8 cellular contexts compared by ENCODE assay signal in the genomic region with DNA sequence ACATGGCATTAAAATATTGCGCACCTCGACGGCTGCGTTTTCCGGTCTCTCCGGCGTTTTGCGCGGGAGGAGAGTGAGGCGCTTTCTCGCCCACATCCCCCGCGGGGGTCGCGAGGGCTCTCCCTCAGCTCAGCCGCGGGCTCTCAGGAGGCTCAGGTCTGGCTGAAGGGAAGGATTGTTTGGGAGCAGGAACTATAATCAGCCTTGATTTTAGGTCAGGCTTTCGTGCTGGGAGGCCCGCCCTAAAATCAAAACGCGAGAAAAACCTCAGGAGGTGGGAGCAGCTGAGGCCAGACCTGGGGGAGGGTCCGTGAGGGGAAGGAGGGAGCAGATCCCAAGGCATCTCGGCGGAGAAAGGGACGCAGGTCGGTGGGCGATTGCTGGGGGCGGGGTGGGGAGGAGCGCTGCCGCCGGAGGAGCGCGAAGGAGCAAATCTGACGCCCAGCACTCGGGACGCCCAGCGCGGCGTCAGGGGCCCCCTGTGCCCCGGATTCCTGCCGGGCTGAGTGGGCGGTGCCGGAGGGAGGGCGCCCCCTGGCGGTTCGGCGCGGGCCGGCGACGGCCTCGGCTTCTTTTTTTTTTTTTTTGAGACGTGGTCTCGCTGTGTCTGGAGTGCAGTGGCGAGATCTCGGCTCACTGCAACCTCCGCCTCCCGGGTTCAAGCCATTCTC. TPM values are rescaled to one million over a fixed set of nuclear protein-coding genes. Genes with fewer than 3 reads are reported as not detected.
DNase-seq lines count a peak whose midpoint lies in the region; ATAC-seq and TF ChIP-seq lines count a peak whose summit lies in the region.

No MANE protein-coding gene starts in this region.

- peak; percentile 72 to 84 (median 79) for DNase-seq in CD8-positive, alpha-beta memory T cell
- DNase-seq in SKM-1 (lab: John Stamatoyannopoulos, UW; ENCODE audit: unreplicated experiment) (peak; percentile 25), cardiac muscle cell (ENCODE audit: low read depth in 1 of 2, low spot score in 1 of 2) (peak; percentile 85 to 91), thyroid gland (peak; percentile 70 to 75), NK-92 (lab: John Stamatoyannopoulos, UW; ENCODE audit: unreplicated experiment) (no peak)
- peak; percentile 81 to 92 for DNase-seq in activated naive CD4-positive, alpha-beta T cell treated with anti-CD3 and anti-CD28 coated beads, Interleukin-2, amount 50 U/mL, for 72 hours (ENCODE audit: low spot score in 2 of 2)

- POLR2A ChIA-PET in CD8-positive, alpha-beta memory T cell (lab: Charles Lee), result no interaction called here

- peak overlapping the region; percentile 66 to 92 (median 86) for H3K4me3 Mint-ChIP-seq in CD8-positive, alpha-beta memory T cell

- no peak overlapping the region for H3K9ac ChIP-seq in parathyroid adenoma

- H2AFZ ChIP-seq in parathyroid adenoma, result peak overlapping the region; percentile 94

- H3K36me3 ChIP-seq in CD8-positive, alpha-beta memory T cell (ENCODE audit: insufficient read depth, low read length), result no peaks in the 10 kb centered on the region
- H3K36me3 ChIP-seq in cardiac muscle cell, result no peaks in the 10 kb centered on the region
- H3K36me3 ChIP-seq in parathyroid adenoma (ENCODE audit: control insufficient read depth, insufficient read depth, low read length), result no peaks in the 10 kb centered on the region
- H3K36me3 ChIP-seq in thyroid gland, result no peaks in the 10 kb centered on the region

- CTCF ChIA-PET in CD8-positive, alpha-beta memory T cell (lab: Charles Lee), result interaction anchor here (0.7 to 3.3 kb wide), 5 partner anchors 10 to 495 kb away, joined by 3 to 21 read pairs (median 3); no protein-coding TSS in a partner anchor

- peak; percentile 62 for ATAC-seq in HG03342 (IDR thresholded peaks at IDR 0.05; ENCODE audit: unreplicated experiment)
- peak; percentile 91 for ATAC-seq in activated naive CD4-positive, alpha-beta T cell treated with anti-CD3 and anti-CD28 coated beads, Interleukin-2, amount 50 U/mL, for 72 hours

- TF ChIP-seq POLR2A in thyroid gland (IDR thresholded peaks at IDR 0.05), result no peak

- H3K79me2 ChIP-seq in parathyroid adenoma, result no peaks in the 10 kb centered on the region

- H3K9me3 ChIP-seq in CD8-positive, alpha-beta memory T cell (ENCODE audit: low read length), result no peaks in the 10 kb centered on the region
- H3K9me3 ChIP-seq in cardiac muscle cell (ENCODE audit: low read depth), result no peaks in the 10 kb centered on the region
- H3K9me3 ChIP-seq in parathyroid adenoma (ENCODE audit: control insufficient read depth, low read length), result no peaks in the 10 kb centered on the region
- no peaks in the 10 kb centered on the region for H3K9me3 ChIP-seq in thyroid gland

- no peaks in the 10 kb centered on the region for H3K36me3 Mint-ChIP-seq in CD8-positive, alpha-beta memory T cell
- H3K36me3 Mint-ChIP-seq in activated naive CD4-positive, alpha-beta T cell treated with anti-CD3 and anti-CD28 coated beads, Interleukin-2, amount 50 U/mL, for 72 hours, result no peaks in the 10 kb centered on the region

- peak overlapping the region in 7 of 8 donors; percentile 19 to 96 (median 78) for H3K27ac Mint-ChIP-seq in CD8-positive, alpha-beta memory T cell
- H3K27ac Mint-ChIP-seq in activated naive CD4-positive, alpha-beta T cell treated with anti-CD3 and anti-CD28 coated beads, Interleukin-2, amount 50 U/mL, for 72 hours, result peak overlapping the region; percentile 41 to 82

- peaks cover 12 to 26% (median 21%) of the 10 kb centered on the region in 3 donors for H3K4me1 Mint-ChIP-seq in CD8-positive, alpha-beta memory T cell

- no peak overlapping the region for H3K27ac ChIP-seq in CD8-positive, alpha-beta memory T cell (ENCODE audit: low read depth, low read length)
- H3K27ac ChIP-seq in cardiac muscle cell (peak overlapping the region; percentile 74), parathyroid adenoma (peak overlapping the region; percentile 3), thyroid gland (peak overlapping the region; percentile 53 to 70 (median 59))

- TF ChIP-seq CTCF in cardiac muscle cell (IDR thresholded peaks at IDR 0.05; ENCODE audit: low read depth, low read length) (peak; percentile 81), parathyroid adenoma (IDR thresholded peaks at IDR 0.05) (peak; percentile 93), thyroid gland (IDR thresholded peaks at IDR 0.05) (peak; percentile 70 to 92 (median 76))

- peaks cover 6% of the 10 kb centered on the region for H3K4me1 ChIP-seq in CD8-positive, alpha-beta memory T cell (ENCODE audit: insufficient read depth, low read length)
- H3K4me1 ChIP-seq in cardiac muscle cell (ENCODE audit: low read depth), result peaks cover 11% of the 10 kb centered on the region
- peaks cover 8% of the 10 kb centered on the region for H3K4me1 ChIP-seq in parathyroid adenoma
- H3K4me1 ChIP-seq in thyroid gland, result peaks cover 6 to 9% of the 10 kb centered on the region in 2 donors

- peak overlapping the region; percentile 74 for H3K4me2 ChIP-seq in parathyroid adenoma (ENCODE audit: low read length)

- H3K9me3 Mint-ChIP-seq in CD8-positive, alpha-beta memory T cell, result no peaks in the 10 kb centered on the region
- H3K9me3 Mint-ChIP-seq in activated naive CD4-positive, alpha-beta T cell treated with anti-CD3 and anti-CD28 coated beads, Interleukin-2, amount 50 U/mL, for 72 hours, result no peaks in the 10 kb centered on the region

- intact Hi-C loops in thyroid gland (cut with DNase I), result loop anchor here (10.0 kb wide), 1 partner anchor 105 kb away; no protein-coding TSS in a partner anchor

- WGBS in thyroid gland, 2 donors, result 2% methylated on average over 36 to 44 of the region's 58 CpGs

- no peaks in the 10 kb centered on the region for H3K27me3 ChIP-seq in CD8-positive, alpha-beta memory T cell (ENCODE audit: insufficient read depth, low read length, poor library complexity, severe bottlenecking)
- H3K27me3 ChIP-seq in cardiac muscle cell (no peaks in the 10 kb centered on the region), parathyroid adenoma (ENCODE audit: control insufficient read depth, insufficient read depth, low read length) (no peaks in the 10 kb centered on the region), thyroid gland (no peaks in the 10 kb centered on the region)

- H3K27me3 Mint-ChIP-seq in CD8-positive, alpha-beta memory T cell, result peaks cover 4% of the 10 kb centered on the region in 2 donors

- H3K4me3 ChIP-seq in CD8-positive, alpha-beta memory T cell (ENCODE audit: low read length), result peak overlapping the region; percentile 67
- H3K4me3 ChIP-seq in cardiac muscle cell, result peak overlapping the region; percentile 35
- peak overlapping the region; percentile 42 for H3K4me3 ChIP-seq in parathyroid adenoma (ENCODE audit: low read depth, low read length)
- peak overlapping the region; percentile 24 to 50 (median 24) for H3K4me3 ChIP-seq in thyroid gland (replicated peaks in 1 of 3)

RNA-seq across cellular contexts. Expression of a gene that starts 18.7 kb away (rescaled TPM):
- total RNA-seq in CD8-positive, alpha-beta memory T cell, result 10 to 100 TPM; 15.7 to 15.9 TPM
- 22.7 TPM for polyA plus RNA-seq in CD8-positive, alpha-beta memory T cell
- total RNA-seq in activated naive CD4-positive, alpha-beta T cell treated with anti-CD3 and anti-CD28 coated beads, Interleukin-2, amount 50 U/mL, for 72 hours, result 10 to 100 TPM in 1 of 2 donors, 1 to 10 TPM in 1; 7.7 to 14.2 TPM
- 73.0 and 83.0 TPM in 2 replicates for total RNA-seq in cardiac muscle cell
- polyA plus RNA-seq in cardiac muscle cell, result 60.3 and 69.6 TPM in 2 replicates
- total RNA-seq in thyroid gland, result 100 to 1,000 TPM in 1 of 4 donors, 10 to 100 TPM in 3; 55.0 to 121 (median 69.4) TPM
